Comparison of ENCODE assay signal across 11 cellular contexts in the genomic region with DNA sequence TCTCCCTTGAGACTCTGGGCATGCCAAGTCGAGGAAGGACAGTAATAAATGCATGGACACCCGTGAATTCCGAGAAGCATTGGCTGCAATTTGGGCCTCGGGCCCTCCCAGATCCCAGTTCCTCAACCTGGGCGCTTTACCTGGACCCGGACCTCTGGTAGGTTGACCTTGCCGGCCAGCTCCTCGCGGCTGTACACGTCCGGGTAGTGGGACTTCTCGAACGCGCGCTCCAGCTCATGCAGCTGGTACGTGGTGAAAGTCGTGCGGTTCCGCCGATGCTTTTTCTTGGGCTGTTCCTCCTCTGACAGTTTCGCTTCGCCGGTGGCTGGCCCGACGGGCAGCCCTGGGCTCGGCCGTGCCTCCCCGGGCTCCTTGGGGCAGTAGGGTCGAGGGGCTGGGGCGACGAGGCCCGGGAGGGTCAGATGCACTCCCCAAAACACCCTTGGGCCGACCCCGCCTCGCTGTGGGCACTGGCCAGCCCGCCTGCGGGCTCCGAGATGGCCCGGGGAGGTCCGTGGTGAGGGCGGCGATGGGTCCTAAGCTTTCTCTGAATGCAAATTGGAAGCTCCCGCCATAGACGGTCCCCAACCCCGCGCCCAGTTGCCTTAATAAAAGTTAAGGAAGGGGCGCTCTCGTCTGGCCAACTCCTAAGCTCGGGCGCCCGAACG. TPM values are rescaled to one million over a fixed set of nuclear protein-coding genes. Genes with fewer than 3 reads are reported as not detected.
A peak's percentile ranks its signal among the peaks of the same experiment; 100 is the strongest.
DNase-seq lines count a peak whose midpoint lies in the region; ATAC-seq and TF ChIP-seq lines count a peak whose summit lies in the region.
"Had no signal": no experiment of that assay in that cellular context is flagged by ENCODE, and none has a peak within 500 bp of the region (broad histone marks: within the 10 kb centered on the region; RNA-seq: fewer than 3 reads in every experiment).

No MANE protein-coding gene starts in this region.

- no peak for TF ChIP-seq POLR2A in prostate gland (IDR thresholded peaks at IDR 0.05)

- H3K9ac ChIP-seq in mammary epithelial cell (ENCODE audit: insufficient read depth, low read length), result no peak overlapping the region

- H3K4me1 ChIP-seq in A673 (ENCODE audit: insufficient read depth, low read length, poor library complexity, severe bottlenecking) (peaks cover 34% of the 10 kb centered on the region), mammary epithelial cell (ENCODE audit: insufficient read depth, low read length) (peaks cover 32% of the 10 kb centered on the region), prostate gland (replicated peaks) (no peaks in the 10 kb centered on the region)

- H4K20me1 ChIP-seq in mammary epithelial cell (ENCODE audit: insufficient read depth, low read length), result no peaks in the 10 kb centered on the region

- H3K36me3 ChIP-seq in A673 (ENCODE audit: insufficient read depth, low read length, poor library complexity, severe bottlenecking), result peaks cover 5% of the 10 kb centered on the region
- H3K36me3 ChIP-seq in mammary epithelial cell (ENCODE audit: insufficient read depth, low read length), result no peaks in the 10 kb centered on the region
- H3K36me3 ChIP-seq in prostate gland, result no peaks in the 10 kb centered on the region

- H3K27ac ChIP-seq in A673 (ENCODE audit: low read depth, low read length, poor library complexity, severe bottlenecking) (peak overlapping the region; percentile 74), mammary epithelial cell (ENCODE audit: insufficient read depth, low read depth, low read length) (no peak overlapping the region), prostate gland (no peak overlapping the region)

- no peaks in the 10 kb centered on the region for H3K36me3 Mint-ChIP-seq in naive thymus-derived CD8-positive, alpha-beta T cell

- H3K27ac Mint-ChIP-seq in naive thymus-derived CD8-positive, alpha-beta T cell, result no peak overlapping the region

- H3K27me3 Mint-ChIP-seq in naive thymus-derived CD8-positive, alpha-beta T cell, result peaks cover 47 to 86% (median 71%) of the 10 kb centered on the region in 5 donors

- H3K4me2 ChIP-seq in mammary epithelial cell (ENCODE audit: insufficient read depth, low read depth, low read length), result peak overlapping the region; percentile 69

- POLR2A ChIA-PET in A673 (lab: Charles Lee; ENCODE audit: low non-redundant PET), result no interaction called here
- POLR2A ChIA-PET in naive thymus-derived CD8-positive, alpha-beta T cell (lab: Charles Lee), result no interaction called here

- H3K4me3 ChIP-seq in A673 (ENCODE audit: low read depth, low read length, poor library complexity, severe bottlenecking) (peak overlapping the region; percentile 81), mammary epithelial cell (replicated peaks in 1 of 3; ENCODE audit: insufficient read depth in 1 of 3, low read depth in 2 of 3, low read length in 3 of 3) (no peak overlapping the region), prostate gland (peak overlapping the region in 1 of 2 donors; percentile 12)

- no TSS peak for BruUV-seq in A673 (replicated peaks; lab: Mats Ljungman, UMichigan)
- no TSS peak for BruUV-seq in mammary epithelial cell (replicated peaks; lab: Mats Ljungman, UMichigan)

- H3K27me3 ChIP-seq in A673 (replicated peaks; ENCODE audit: insufficient read depth, low read depth, low read length, poor library complexity) (no peaks in the 10 kb centered on the region), mammary epithelial cell (ENCODE audit: insufficient read depth, low read length) (peaks cover 69% of the 10 kb centered on the region), prostate gland (replicated peaks; ENCODE audit: insufficient read depth) (peaks cover 45% of the 10 kb centered on the region)

- dilution Hi-C loops in mammary epithelial cell (cut with HindIII; ENCODE audit: low sequenced_read_pairs), result no loop called here

- TF ChIP-seq CTCF in A673 (conservative IDR thresholded peaks at IDR 0.05; ENCODE audit: low read depth, low read length), result no peak
- TF ChIP-seq CTCF in mammary epithelial cell (conservative IDR thresholded peaks at IDR 0.05 in 1 of 2, IDR thresholded peaks at IDR 0.05 in 1 of 2; ENCODE audit: extremely low read depth in 1 of 2, insufficient read depth in 1 of 2, low read depth in 1 of 2, low read length in 2 of 2), result no peak
- TF ChIP-seq CTCF in prostate gland (IDR thresholded peaks at IDR 0.05), result no peak

- in situ Hi-C loops in mammary epithelial cell (cut with MboI; ENCODE audit: low sequenced_read_pairs in 2 of 2), result no loop called here

- intact Hi-C loops in A673 (cut with micrococcal nuclease; ENCODE audit: unreplicated experiment) (no loop called here), mammary epithelial cell (cut with micrococcal nuclease) (no loop called here), prostate gland (cut with DNase I) (no loop called here)

- peaks cover 15 to 38% (median 25%) of the 10 kb centered on the region in 4 donors for H3K4me1 Mint-ChIP-seq in naive thymus-derived CD8-positive, alpha-beta T cell

- H2AFZ ChIP-seq in mammary epithelial cell (ENCODE audit: low read depth, low read length), result peak overlapping the region; percentile 54

- no peaks in the 10 kb centered on the region for H3K79me2 ChIP-seq in mammary epithelial cell (ENCODE audit: insufficient read depth, low read length)

- no peaks in the 10 kb centered on the region for H3K9me3 ChIP-seq in A673 (ENCODE audit: low read depth, low read length, poor library complexity, severe bottlenecking)
- no peaks in the 10 kb centered on the region for H3K9me3 ChIP-seq in mammary epithelial cell (replicated peaks; ENCODE audit: insufficient read depth, low read length)
- H3K9me3 ChIP-seq in prostate gland, result no peaks in the 10 kb centered on the region

- DNase-seq in A673 (ENCODE audit: low spot score) (no peak), mammary epithelial cell (no peak), prostate gland (ENCODE audit: low spot score) (no peak), NCI-H510A treated with DMSO at 0.1 percent for 48 hours (lab: John Stamatoyannopoulos, UW) (no peak), COLO668 (lab: John Stamatoyannopoulos, UW; ENCODE audit: unreplicated experiment) (no peak), HT-29 (ENCODE audit: low spot score) (no peak)
- no peak for DNase-seq in naive thymus-derived CD8-positive, alpha-beta T cell
- DNase-seq: Kasumi-1, NCI-H82 had no signal

- CTCF ChIA-PET in A673 (lab: Charles Lee) (interaction anchor here (1.5 to 2.3 kb wide), 2 partner anchors 35 to 130 kb away, joined by 9 to 15 read pairs; no protein-coding TSS in a partner anchor), mammary epithelial cell (lab: Charles Lee; ENCODE audit: low non-redundant PET) (interaction anchor here (0.6 kb wide), 1 partner anchor 187 kb away, joined by 11 read pairs; no protein-coding TSS in a partner anchor)

- ATAC-seq in GM18511 (IDR thresholded peaks at IDR 0.05; ENCODE audit: unreplicated experiment), result peak; percentile 48
- ATAC-seq in naive thymus-derived CD8-positive, alpha-beta T cell, result no peak

- 19% methylated on average over 20 of the region's 52 CpGs for WGBS in mammary epithelial cell (ENCODE audit: low coverage, missing lambda C conversion rate)
- 5% methylated on average over 34 of the region's 52 CpGs for WGBS in prostate gland

- H3K4me3 Mint-ChIP-seq in naive thymus-derived CD8-positive, alpha-beta T cell, result peak overlapping the region in 6 of 10 donors; percentile 14 to 58 (median 27)

- peaks cover 0 to 7% (median 0%) of the 10 kb centered on the region in 9 donors for H3K9me3 Mint-ChIP-seq in naive thymus-derived CD8-positive, alpha-beta T cell

RNA-seq across cellular contexts. Expression of a gene that starts 0.9 kb away (rescaled TPM):
- total RNA-seq in A673 (2021) (18.3 and 19.3 TPM in 2 replicates), mammary epithelial cell (not detected), prostate gland (under 1 TPM; 0.23 to 0.40 TPM)
- not detected for polyA plus RNA-seq in mammary epithelial cell
- polyA minus RNA-seq in mammary epithelial cell, result not detected
- not detected for total RNA-seq in naive thymus-derived CD8-positive, alpha-beta T cell
- polyA plus RNA-seq in naive thymus-derived CD8-positive, alpha-beta T cell, result not detected
- total RNA-seq in HT-29 (2014; rRNA removed; shearing (Covaris generic)), result not detected in 2 replicates
- total RNA-seq: myocyte had no signal

RNA-seq across cellular contexts. Expression of a gene that starts 46.1 kb away (rescaled TPM):
- not detected in 2 replicates for total RNA-seq in A673 (2021)
- total RNA-seq in mammary epithelial cell, result not detected
- polyA plus RNA-seq in mammary epithelial cell, result not detected
- not detected for polyA minus RNA-seq in mammary epithelial cell
- not detected for total RNA-seq in naive thymus-derived CD8-positive, alpha-beta T cell
- polyA plus RNA-seq in naive thymus-derived CD8-positive, alpha-beta T cell, result not detected
- not detected for total RNA-seq in prostate gland
- not detected in 2 replicates for total RNA-seq in HT-29 (2014; rRNA removed; shearing (Covaris generic))
- total RNA-seq: myocyte had no signal

RNA-seq across cellular contexts. Expression of a gene that starts 52.4 kb away (rescaled TPM):
- total RNA-seq in A673 (2021) (286 and 346 TPM in 2 replicates), mammary epithelial cell (not detected), prostate gland (1 to 10 TPM in 1 of 2 donors, not detected in 1; 1.4 TPM)
- polyA plus RNA-seq in mammary epithelial cell, result not detected
- not detected for polyA minus RNA-seq in mammary epithelial cell
- total RNA-seq in naive thymus-derived CD8-positive, alpha-beta T cell, result not detected
- polyA plus RNA-seq in naive thymus-derived CD8-positive, alpha-beta T cell, result not detected
- not detected in 2 replicates for total RNA-seq in HT-29 (2014; rRNA removed; shearing (Covaris generic))
- total RNA-seq: myocyte had no signal

Comparison
In these comparisons a context has a peak if more than half of its experiments do, and no peak if none do; other contexts are left out.
1. RNA of a gene that starts 0.9 kb away (total RNA-seq): 18.3 to 19.3 TPM in A673; 0.23 to 0.40 TPM in prostate gland, not detected in mammary epithelial cell, not detected in naive thymus-derived CD8-positive, alpha-beta T cell and not detected in HT-29; every median in the first group is over 10 times any median in the second.
2. RNA of a gene that starts 52.4 kb away (total RNA-seq): 286 to 346 TPM in A673; 1.4 TPM in prostate gland, not detected in mammary epithelial cell, not detected in naive thymus-derived CD8-positive, alpha-beta T cell and not detected in HT-29; every median in the first group is over 100 times any median in the second.